In the genomic region with DNA sequence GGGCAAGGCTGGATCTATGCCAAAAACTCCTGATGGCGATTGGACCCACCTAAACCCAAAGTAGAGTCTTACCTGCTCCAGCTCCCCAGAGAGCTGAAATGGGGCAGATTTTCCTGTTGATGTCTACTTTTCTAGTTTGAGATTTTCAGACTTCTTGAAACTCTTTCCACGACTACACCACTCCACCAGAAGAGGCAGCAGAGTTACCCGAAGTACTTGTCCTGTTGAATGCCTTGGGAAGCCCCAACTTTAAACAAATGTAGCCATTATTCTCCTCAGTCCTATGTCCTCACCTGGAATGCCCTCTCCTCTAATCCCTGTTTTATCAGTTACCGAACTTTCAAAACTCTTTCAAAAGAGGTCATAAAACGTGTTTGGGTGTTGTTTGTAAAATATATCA, we compare ENCODE assay signal across 23 cellular contexts.
DNase-seq lines count a peak whose midpoint lies in the region; ATAC-seq, FAIRE-seq and TF ChIP-seq lines count a peak whose summit lies in the region.
"Had no signal": no experiment of that assay in that cellular context is flagged by ENCODE, and none has a peak within 500 bp of the region (broad histone marks: within the 10 kb centered on the region; RNA-seq: fewer than 3 reads in every experiment).

No MANE protein-coding gene starts in this region.

- peak; percentile 0 for DNase-seq in HepG2 (ENCODE audit: low spot score)
- no peak for DNase-seq in right lobe of liver
- DNase-seq in hepatocyte (ENCODE audit: low spot score), result peak; percentile 5
- DNase-seq in ascending aorta (ENCODE audit: low spot score in 2 of 2), result no peak
- DNase-seq in SW480 (ENCODE audit: low spot score), result no peak
- DNase-seq in stimulated activated CD8-positive, alpha-beta memory T cell treated with anti-CD3 and anti-CD28 coated beads, Interleukin-4, amount 100 ng/mL, for 48 hours, result no peak
- DNase-seq: activated CD4-positive, alpha-beta T cell treated with anti-CD3 and anti-CD28 coated beads for 1 hour; activated CD8-positive, alpha-beta memory T cell treated with anti-CD3 and anti-CD28 coated beads for 24 hours; activated naive CD4-positive, alpha-beta T cell treated with anti-CD3 and anti-CD28 coated beads for 36 hours; activated T-cell treated with anti-CD3 and anti-CD28 coated beads, Interleukin-2, amount 50 U/mL, for 4 hours; dermis blood vessel endothelial cell; head of caudate nucleus; left lung; naive thymus-derived CD4-positive, alpha-beta T cell; NCI-H1417 treated with DMSO at 0.1 percent for 48 hours; NCI-H510A; ovary; upper lobe of left lung had no signal

- POLR2A ChIA-PET in HepG2 (lab: Yijun Ruan, JAX), result no interaction called here

- H3K9ac ChIP-seq in HepG2 (ENCODE audit: insufficient read depth, low read depth, low read length) (no peak overlapping the region), OCI-LY3 (ENCODE audit: low read length) (no peak overlapping the region)

- H3K79me2 ChIP-seq in HepG2 (ENCODE audit: insufficient read depth, low read length), result no peaks in the 10 kb centered on the region
- no peaks in the 10 kb centered on the region for H3K79me2 ChIP-seq in OCI-LY3 (ENCODE audit: low read length)
- no peaks in the 10 kb centered on the region for H3K79me2 ChIP-seq in hepatocyte

- FAIRE-seq in HepG2 (lab: Jason Lieb, UNC), result no peak
- FAIRE-seq: endothelial cell of umbilical vein had no signal

- H3K4me2 ChIP-seq in HepG2 (ENCODE audit: low read depth, low read length) (no peak overlapping the region), OCI-LY3 (ENCODE audit: low read length) (no peak overlapping the region), hepatocyte (no peak overlapping the region)

- in situ Hi-C loops in HepG2 (cut with HindIII; ENCODE audit: extremely low pct_ligation_motif_present, low pct_unique_long_range_greater_than_20kb), result no loop called here

- 0% methylated on average over 5 of the region's 5 CpGs for WGBS in HepG2 (ENCODE audit: low lambda C conversion rate)
- WGBS in right lobe of liver (ENCODE audit: insufficient coverage, low coverage, low lambda C conversion rate, missing lambda C conversion rate), result 60% methylated on average over 5 of the region's 5 CpGs
- 77% methylated on average over 5 of the region's 5 CpGs for WGBS in hepatocyte (ENCODE audit: low lambda C conversion rate, missing lambda C conversion rate)

- no peak for TF ChIP-seq POLR2A in HepG2 (IDR thresholded peaks at IDR 0.05; ENCODE audit: insufficient read depth in 1 of 2, low read depth in 2 of 2, low read length in 2 of 2)
- TF ChIP-seq POLR2A in right lobe of liver (IDR thresholded peaks at IDR 0.05), result no peak

- BruUV-seq in HepG2 (replicated peaks; lab: Mats Ljungman, UMichigan), result no TSS peak

- H3K27me3 ChIP-seq in HepG2 (ENCODE audit: control insufficient read depth in 1 of 2, insufficient read depth in 2 of 2, low read length in 2 of 2) (no peaks in the 10 kb centered on the region), right lobe of liver (no peaks in the 10 kb centered on the region), OCI-LY3 (ENCODE audit: low read depth, low read length) (no peaks in the 10 kb centered on the region), hepatocyte (no peaks in the 10 kb centered on the region), ascending aorta (no peaks in the 10 kb centered on the region)
- H3K27me3 ChIP-seq: left lung, ovary, right atrium auricular region, upper lobe of left lung had no signal

- H3K36me3 ChIP-seq in HepG2 (replicated peaks in 1 of 2; ENCODE audit: control insufficient read depth in 1 of 2, insufficient read depth in 2 of 2, low read length in 2 of 2) (no peaks in the 10 kb centered on the region), right lobe of liver (no peaks in the 10 kb centered on the region), OCI-LY3 (replicated peaks; ENCODE audit: low read depth, low read length) (no peaks in the 10 kb centered on the region), hepatocyte (replicated peaks; ENCODE audit: insufficient read depth, low read depth) (no peaks in the 10 kb centered on the region), ascending aorta (no peaks in the 10 kb centered on the region)
- H3K36me3 ChIP-seq: left lung, ovary, right atrium auricular region, upper lobe of left lung had no signal

- H3K4me3 ChIP-seq in HepG2 (replicated peaks in 1 of 3; ENCODE audit: insufficient read depth in 1 of 3, low read depth in 2 of 3, low read length in 3 of 3), result no peak overlapping the region
- no peak overlapping the region for H3K4me3 ChIP-seq in right lobe of liver
- H3K4me3 ChIP-seq in OCI-LY3 (ENCODE audit: low read length), result no peak overlapping the region
- no peak overlapping the region for H3K4me3 ChIP-seq in hepatocyte
- H3K4me3 ChIP-seq in ascending aorta, result no peak overlapping the region
- H3K4me3 ChIP-seq: left lung, ovary, right atrium auricular region, upper lobe of left lung had no signal

- peak; percentile 85 for ATAC-seq in HepG2
- no peak for ATAC-seq in right lobe of liver
- ATAC-seq in GM19395 (IDR thresholded peaks at IDR 0.05; ENCODE audit: unreplicated experiment), result no peak
- ATAC-seq: activated T-cell treated with anti-CD3 and anti-CD28 coated beads, Interleukin-2, amount 50 U/mL, for 4 hours; left lung; naive thymus-derived CD4-positive, alpha-beta T cell had no signal

- H3K4me1 ChIP-seq in HepG2 (ENCODE audit: insufficient read depth, low read length), result no peaks in the 10 kb centered on the region
- no peaks in the 10 kb centered on the region for H3K4me1 ChIP-seq in right lobe of liver
- H3K4me1 ChIP-seq in OCI-LY3 (ENCODE audit: low read length), result 0 out of 2 replicates have a peak, but pooled peaks cover under 1% of the 10 kb centered on the region
- H3K4me1 ChIP-seq in hepatocyte (ENCODE audit: insufficient read depth), result no peaks in the 10 kb centered on the region
- no peaks in the 10 kb centered on the region for H3K4me1 ChIP-seq in ascending aorta
- H3K4me1 ChIP-seq: left lung, right atrium auricular region, upper lobe of left lung had no signal

- CTCF ChIA-PET in HepG2 (lab: Yijun Ruan, JAX; ENCODE audit: low intra/inter-chr PET ratio, low total read pairs), result no interaction called here

- TF ChIP-seq CTCF in HepG2 (CRISPR knock-in tag; IDR thresholded peaks at IDR 0.05) (no peak), right lobe of liver (IDR thresholded peaks at IDR 0.05) (no peak), OCI-LY3 (IDR thresholded peaks at IDR 0.05; ENCODE audit: low read depth, low read length) (peak; percentile 23), hepatocyte (IDR thresholded peaks at IDR 0.05; ENCODE audit: poor library complexity) (no peak), ascending aorta (IDR thresholded peaks at IDR 0.05) (no peak)

- H3K27ac ChIP-seq in HepG2 (ENCODE audit: extremely low read length, insufficient read depth, low read length), result no peak overlapping the region
- no peak overlapping the region for H3K27ac ChIP-seq in right lobe of liver
- H3K27ac ChIP-seq in OCI-LY3 (ENCODE audit: low read length), result no peak overlapping the region
- no peak overlapping the region for H3K27ac ChIP-seq in hepatocyte
- no peak overlapping the region for H3K27ac ChIP-seq in ascending aorta
- H3K27ac ChIP-seq: left lung, ovary, right atrium auricular region, RWPE1, upper lobe of left lung had no signal

- no peak for TF ChIP-seq EP300 in HepG2 (IDR thresholded peaks at IDR 0.05; ENCODE audit: low read depth in 2 of 2, low read length in 2 of 2)
- no peak for TF ChIP-seq EP300 in HepG2 (CRISPR knock-in tag; IDR thresholded peaks at IDR 0.05; ENCODE audit: borderline replicate concordance)

- intact Hi-C loops in HepG2 (cut with micrococcal nuclease; ENCODE audit: unreplicated experiment) (no loop called here), right lobe of liver (cut with DNase I) (no loop called here), ascending aorta (cut with DNase I) (no loop called here)

- H3K9me2 ChIP-seq in hepatocyte (replicated peaks; ENCODE audit: insufficient read depth), result no peaks in the 10 kb centered on the region

- no peak overlapping the region for H2AFZ ChIP-seq in HepG2 (ENCODE audit: low read length)
- no peak overlapping the region for H2AFZ ChIP-seq in OCI-LY3 (ENCODE audit: low read depth, low read length)
- no peak overlapping the region for H2AFZ ChIP-seq in hepatocyte

- no peak for TF ChIP-seq RAD21 in HepG2 (CRISPR knock-in tag; IDR thresholded peaks at IDR 0.05)

- H4K20me1 ChIP-seq in HepG2 (ENCODE audit: insufficient read depth, low read length), result no peaks in the 10 kb centered on the region
- no peaks in the 10 kb centered on the region for H4K20me1 ChIP-seq in OCI-LY3 (ENCODE audit: insufficient read depth, low read length)
- no peaks in the 10 kb centered on the region for H4K20me1 ChIP-seq in hepatocyte (ENCODE audit: insufficient read depth, poor library complexity, severe bottlenecking)

- H3K9me3 ChIP-seq in HepG2 (ENCODE audit: low read length) (no peaks in the 10 kb centered on the region), right lobe of liver (no peaks in the 10 kb centered on the region), OCI-LY3 (ENCODE audit: insufficient read depth, low read length) (no peaks in the 10 kb centered on the region), hepatocyte (ENCODE audit: low read depth) (no peaks in the 10 kb centered on the region), ascending aorta (no peaks in the 10 kb centered on the region)
- H3K9me3 ChIP-seq: ovary, right atrium auricular region, upper lobe of left lung had no signal

TF ChIP-seq in HepG2, 621 proteins besides CTCF, POLR2A, EP300 and RAD21:
- TF ChIP-seq TRIM24 (CRISPR knock-in tag; IDR thresholded peaks at IDR 0.05), result no peak
- no peak for TF ChIP-seq ETV6 (CRISPR knock-in tag; conservative IDR thresholded peaks at IDR 0.05)

Comparison
In these comparisons a context has a peak if more than half of its experiments do, and no peak if none do; other contexts are left out.
1. DNase-seq: peak in HepG2 (single experiment) and hepatocyte (single experiment); none in right lobe of liver (0 of 3), ascending aorta (0 of 2), SW480 (single experiment) and stimulated activated CD8-positive, alpha-beta memory T cell treated with anti-CD3 and anti-CD28 coated beads, Interleukin-4, amount 100 ng/mL, for 48 hours (single experiment).